Comparison of ENCODE assay signal across 19 cellular contexts in genomic region chr5:310941-311434, GRCh38. TPM values are rescaled to one million over a fixed set of nuclear protein-coding genes. Genes with fewer than 3 reads are reported as not detected.
A peak's percentile ranks its signal among the peaks of the same experiment; 100 is the strongest.
DNase-seq lines count a peak whose midpoint lies in the region; ATAC-seq, FAIRE-seq and TF ChIP-seq lines count a peak whose summit lies in the region.
"Had no signal": no experiment of that assay in that cellular context is flagged by ENCODE, and none has a peak within 500 bp of the region (broad histone marks: within the 10 kb centered on the region; RNA-seq: fewer than 3 reads in every experiment).

No MANE protein-coding gene starts in this region.

- H3K9me3 ChIP-seq in H9 (ENCODE audit: control insufficient read depth, low read depth, low read length) (no peaks in the 10 kb centered on the region), adrenal gland (replicated peaks in 1 of 3) (no peaks in the 10 kb centered on the region), small intestine (ENCODE audit: control insufficient read depth, low read depth) (no peaks in the 10 kb centered on the region), sigmoid colon (no peaks in the 10 kb centered on the region)

- H2BK120ac ChIP-seq in H9 (ENCODE audit: low read depth, low read length, poor library complexity, severe bottlenecking) = no peak overlapping the region

- H3T11ph ChIP-seq in H9 (ENCODE audit: low read length) = no peak overlapping the region

- no peak overlapping the region for H4K91ac ChIP-seq in H9 (ENCODE audit: insufficient read length, low read depth, low read length)

- peak in 1 of 2 donors; percentile 24 for TF ChIP-seq POLR2A in adrenal gland (IDR thresholded peaks at IDR 0.05)
- TF ChIP-seq POLR2A in sigmoid colon (IDR thresholded peaks at IDR 0.05) = no peak

- TF ChIP-seq EP300 in sigmoid colon (IDR thresholded peaks at IDR 0.05) = no peak

- no peak overlapping the region; a peak in 1 of 5 replicates for H3K4me3 Mint-ChIP-seq in H9
- H3K4me3 Mint-ChIP-seq: CD14-positive monocyte; HFFc6; memory B cell; stimulated activated naive CD8-positive, alpha-beta T cell treated with anti-CD3 and anti-CD28 coated beads, Interleukin-15, amount 100 ng/mL, for 72 hours had no signal

- H3K4me3 ChIP-seq in adrenal gland = no peak overlapping the region
- H3K4me3 ChIP-seq in small intestine (ENCODE audit: low read depth in 1 of 2, low read length in 2 of 2) = no peak overlapping the region
- H3K4me3 ChIP-seq in sigmoid colon = no peak overlapping the region
- H3K4me3 ChIP-seq: GM12878, SK-N-MC, skin epidermis had no signal

- no peak for DNase-seq in H9
- DNase-seq in adrenal gland = peak in 6 of 7 donors; percentile 51 to 79 (median 72)
- DNase-seq in frontal cortex (ENCODE audit: low spot score in 2 of 2) = peak; percentile 12 to 19
- DNase-seq in small intestine = peak; percentile 92
- DNase-seq in sigmoid colon = no peak
- DNase-seq in GOT3 (lab: John Stamatoyannopoulos, UW) = no peak
- DNase-seq: effector CD8-positive, alpha-beta T cell; EL; foreskin fibroblast; HFFc6; NCI-H1417; NCI-H2227 treated with DMSO at 0.1 percent for 48 hours had no signal

- no peak overlapping the region for H4K5ac ChIP-seq in H9 (ENCODE audit: insufficient read length, low read depth, low read length)

- H3K18ac ChIP-seq in H9 (ENCODE audit: insufficient read length, low read depth, low read length) = no peak overlapping the region

- H3K79me1 ChIP-seq in H9 (ENCODE audit: insufficient read depth, low read depth, low read length, poor library complexity, severe bottlenecking) = no peaks in the 10 kb centered on the region

- no peak overlapping the region for H2BK20ac ChIP-seq in H9 (ENCODE audit: low read depth, low read length, poor library complexity, severe bottlenecking)

- no peaks in the 10 kb centered on the region for H3K27me3 Mint-ChIP-seq in H9 (ENCODE audit: low read depth)
- H3K27me3 Mint-ChIP-seq: memory B cell; stimulated activated naive CD8-positive, alpha-beta T cell treated with anti-CD3 and anti-CD28 coated beads, Interleukin-15, amount 100 ng/mL, for 72 hours had no signal

- no peaks in the 10 kb centered on the region for H4K20me1 ChIP-seq in H9 (ENCODE audit: control insufficient read depth, insufficient read depth, insufficient read length)

- H3K27ac Mint-ChIP-seq in H9 = peak overlapping the region in 2 of 3 experiments; percentile 29 to 55; a peak in 2 of 7 replicates
- H3K27ac Mint-ChIP-seq: HFFc6, memory B cell had no signal

- H3K27ac ChIP-seq in H9 (ENCODE audit: insufficient read length, low read depth, low read length) (no peak overlapping the region), adrenal gland (peak overlapping the region in 4 of 5 donors; percentile 24 to 74 (median 49)), small intestine (ENCODE audit: low read depth in 1 of 2, low read length in 1 of 2) (peak overlapping the region in 1 of 2 donors; percentile 73), sigmoid colon (no peak overlapping the region)
- H3K27ac ChIP-seq: SK-N-MC, skin epidermis had no signal

- intact Hi-C loops in adrenal gland (cut with DNase I) = no loop called here
- intact Hi-C loops in sigmoid colon (cut with DNase I) = no loop called here

- no peak overlapping the region for H3K9ac ChIP-seq in H9 (ENCODE audit: extremely low read depth, insufficient read length, low read length)

- no peak for FAIRE-seq in frontal cortex (lab: Jason Lieb, UNC)
- no peak for FAIRE-seq in small intestine (lab: Jason Lieb, UNC)
- FAIRE-seq: GM12878 had no signal

- peaks cover 0 to 42% of the 10 kb centered on the region in 2 donors for H3K36me3 ChIP-seq in adrenal gland (replicated peaks in 1 of 2)
- peaks cover 7 to 26% of the 10 kb centered on the region in 2 donors for H3K36me3 ChIP-seq in small intestine (ENCODE audit: control insufficient read depth in 2 of 2, insufficient read depth in 2 of 2, low read length in 2 of 2)
- peaks cover 5 to 77% (median 18%) of the 10 kb centered on the region in 4 donors for H3K36me3 ChIP-seq in sigmoid colon

- H3K4me1 ChIP-seq in H9 (ENCODE audit: insufficient read depth, low read length) = no peaks in the 10 kb centered on the region
- H3K4me1 ChIP-seq in adrenal gland (replicated peaks in 1 of 2) = peaks cover 18 to 28% of the 10 kb centered on the region in 2 donors
- H3K4me1 ChIP-seq in small intestine (ENCODE audit: control insufficient read depth in 2 of 2, insufficient read depth in 1 of 2, low read depth in 1 of 2, low read length in 1 of 2) = peaks cover 0 to 8% of the 10 kb centered on the region in 2 donors
- H3K4me1 ChIP-seq in sigmoid colon = no peaks in the 10 kb centered on the region

- H2BK5ac ChIP-seq in H9 (ENCODE audit: insufficient read length, low read length) = no peak overlapping the region

- H3K4me1 Mint-ChIP-seq in H9 = peaks cover 0 to 14% of the 10 kb centered on the region in 2 experiments
- H3K4me1 Mint-ChIP-seq: CD14-positive monocyte had no signal

- no peaks in the 10 kb centered on the region; the same call in 1 of the 2 replicates for H3K79me2 ChIP-seq in H9 (ENCODE audit: insufficient read depth, low read length)

- no peaks in the 10 kb centered on the region for H3K23me2 ChIP-seq in H9 (ENCODE audit: insufficient read length, low read depth, low read length, poor library complexity, severe bottlenecking)

- no peak overlapping the region for H4K8ac ChIP-seq in H9 (replicated peaks; ENCODE audit: insufficient read length, low read depth, low read length)

- no peak overlapping the region for H3K4me2 ChIP-seq in H9 (ENCODE audit: insufficient read depth, insufficient read length, low read length)

- H3K23ac ChIP-seq in H9 (ENCODE audit: insufficient read length, low read depth, low read length) = no peak overlapping the region

- H3K14ac ChIP-seq in H9 (ENCODE audit: insufficient read depth, low read length) = no peak overlapping the region; the same call in 1 of the 2 replicates

- WGBS in H9 (ENCODE audit: extremely low coverage, insufficient read length, low lambda C conversion rate) = no CpG with 5 or more reads among the region's 16 CpGs
- WGBS in adrenal gland, 4 donors = 29 to 36% (median 33%) methylated on average over 13 to 16 of the region's 16 CpGs
- 32 to 59% (median 35%) methylated on average over 16 of the region's 16 CpGs for WGBS in small intestine, 3 donors
- WGBS in sigmoid colon, 2 donors = 82 to 86% methylated on average over 16 of the region's 16 CpGs

- H3K36me3 Mint-ChIP-seq in H9 (ENCODE audit: insufficient read depth in 1 of 3, low read depth in 3 of 3) = peaks cover 4 to 44% (median 28%) of the 10 kb centered on the region in 3 experiments

- H2BK15ac ChIP-seq in H9 (ENCODE audit: low read depth, low read length) = no peak overlapping the region

- no peak overlapping the region for H2BK12ac ChIP-seq in H9 (ENCODE audit: insufficient read length, low read depth, low read length)

- no peaks in the 10 kb centered on the region for H3K9me3 Mint-ChIP-seq in H9
- H3K9me3 Mint-ChIP-seq: CD14-positive monocyte; HFFc6; memory B cell; stimulated activated naive CD8-positive, alpha-beta T cell treated with anti-CD3 and anti-CD28 coated beads, Interleukin-15, amount 100 ng/mL, for 72 hours had no signal

- no peak for TF ChIP-seq CTCF in H9 (conservative IDR thresholded peaks at IDR 0.05)
- no peak for TF ChIP-seq CTCF in adrenal gland (IDR thresholded peaks at IDR 0.05)
- no peak for TF ChIP-seq CTCF in sigmoid colon (IDR thresholded peaks at IDR 0.05)

- no peak for ATAC-seq in activated CD4-positive, CD25-positive, alpha-beta regulatory T cell treated with anti-CD3 and anti-CD28 coated beads, Interleukin-2, amount 50 U/mL, for 24 hours
- ATAC-seq: GM12878; stimulated activated naive CD8-positive, alpha-beta T cell treated with anti-CD3 and anti-CD28 coated beads, Interleukin-15, amount 100 ng/mL, for 72 hours had no signal

- H2AK5ac ChIP-seq in H9 (ENCODE audit: insufficient read length, low read length) = no peak overlapping the region

- H2AFZ ChIP-seq in H9 (ENCODE audit: low read length) = no peak overlapping the region

- no peak overlapping the region for H3K56ac ChIP-seq in H9 (ENCODE audit: insufficient read length, low read depth, low read length)

- H3K4ac ChIP-seq in H9 (ENCODE audit: low read depth, low read length) = no peak overlapping the region

- H3K27me3 ChIP-seq in H9 (ENCODE audit: insufficient read depth, low read length) (no peaks in the 10 kb centered on the region), adrenal gland (no peaks in the 10 kb centered on the region), small intestine (ENCODE audit: control insufficient read depth in 2 of 2, insufficient read depth in 2 of 2, low read length in 2 of 2) (no peaks in the 10 kb centered on the region), sigmoid colon (no peaks in the 10 kb centered on the region)

RNA-seq across cellular contexts. Expression of gene AHRR, which starts 10.5 kb away (rescaled TPM):
- total RNA-seq in H9 (2021) (1.7 and 2.2 TPM in 2 replicates), adrenal gland (1 to 10 TPM in 4 of 8 donors, under 1 TPM in 4; 0.17 to 2.9 (median 0.99) TPM), frontal cortex (1.2 TPM), sigmoid colon (1 to 10 TPM in 1 of 4 donors, under 1 TPM in 2, not detected in 1; under 0.01 to 1.4 (median 0.68) TPM)
- polyA plus RNA-seq in adrenal gland (1 to 10 TPM in 1 of 3 donors, under 1 TPM in 2; 0.55 to 1.6 (median 0.88) TPM), small intestine (1 to 10 TPM in 1 of 3 donors, under 1 TPM in 2; 0.22 to 1.1 (median 0.82) TPM), sigmoid colon (1 to 10 TPM in 2 of 3 donors, under 1 TPM in 1; 0.85 to 1.8 (median 1.2) TPM)

RNA-seq across cellular contexts. Expression of gene PDCD6, which starts 39.5 kb away (rescaled TPM):
- total RNA-seq in H9 (2021) (84.9 and 91.5 TPM in 2 replicates), adrenal gland (100 to 1,000 TPM in 7 of 8 donors, 10 to 100 TPM in 1; 97.8 to 144 (median 111) TPM), frontal cortex (49.7 TPM), sigmoid colon (10 to 100 TPM; 47.6 to 69.1 (median 53.5) TPM)
- polyA plus RNA-seq in adrenal gland (100 to 1,000 TPM; 110 to 167 (median 130) TPM), small intestine (100 to 1,000 TPM; 147 to 204 (median 202) TPM), sigmoid colon (100 to 1,000 TPM; 174 to 231 (median 182) TPM)

Comparison
In these comparisons a context has a peak if more than half of its experiments do, and no peak if none do; other contexts are left out.
1. DNase-seq: peak in adrenal gland (6 of 7), frontal cortex (2 of 2) and small intestine (single experiment); none in H9 (single experiment), sigmoid colon (single experiment) and GOT3 (single experiment).
2. H3K27ac ChIP-seq: peak in adrenal gland (4 of 5); none in H9 (single experiment) and sigmoid colon (0 of 4).